Comparison of ENCODE assay signal across 37 cellular contexts in genomic region chr2:122077114-122077513, GRCh38.
"Had no signal": no experiment of that assay in that cellular context is flagged by ENCODE, and none has a peak within 500 bp of the region (broad histone marks: within the 10 kb centered on the region; RNA-seq: fewer than 3 reads in every experiment).

No MANE protein-coding gene starts in this region.

- H3K36me3 ChIP-seq: ascending aorta, cardiac muscle cell had no signal

- H3K4me3 ChIP-seq: ascending aorta, cardiac muscle cell had no signal

- DNase-seq: activated B cell treated with CpG ODN at 0.5 μM for 24 hours; activated CD4-positive, alpha-beta memory T cell treated with anti-CD3 and anti-CD28 coated beads for 36 hours; activated CD4-positive, alpha-beta T cell treated with anti-CD3 and anti-CD28 coated beads for 4 hours; activated CD4-positive, alpha-beta T cell treated with anti-CD3 and anti-CD28 coated beads, Interleukin-2, amount 10 ng/mL, durations not matched to agents 24 days and 14 days; activated CD4-positive, alpha-beta T cell treated with anti-CD3 and anti-CD28 coated beads, Interleukin-2, amount 50 U/mL, for 1 hour; activated CD4-positive, alpha-beta T cell treated with anti-CD3 and anti-CD28 coated beads, Interleukin-2, amount 50 U/mL, for 4 hours; activated CD4-positive, CD25-positive, alpha-beta regulatory T cell treated with anti-CD3 and anti-CD28 coated beads, Interleukin-2, amount 50 U/mL, for 72 hours; activated CD8-positive, alpha-beta memory T cell treated with anti-CD3 and anti-CD28 coated beads for 24 hours; activated CD8-positive, alpha-beta memory T cell treated with anti-CD3 and anti-CD28 coated beads, Interleukin-2, amount 10 ng/mL, durations not matched to agents 7 days and 5 days; activated CD8-positive, alpha-beta memory T cell treated with anti-CD3 and anti-CD28 coated beads, Interleukin-2, amount 50 U/mL, for 48 hours; activated CD8-positive, alpha-beta T cell treated with anti-CD3 and anti-CD28 coated beads for 36 hours; activated effector memory CD4-positive, alpha-beta T cell treated with Interleukin-2 at 50 U/mL for 16 hours; activated gamma-delta T cell; activated naive CD4-positive, alpha-beta T cell treated with anti-CD3 and anti-CD28 coated beads, Interleukin-2, amount 10 ng/mL, durations not matched to agents 7 days and 5 days; activated naive CD4-positive, alpha-beta T cell treated with Interleukin-2 at 50 U/mL for 16 hours; activated naive CD8-positive, alpha-beta T cell treated with anti-CD3 and anti-CD28 coated beads, Interleukin-2, amount 10 ng/mL, durations not matched to agents 7 days and 5 days; activated naive CD8-positive, alpha-beta T cell treated with anti-CD3 and anti-CD28 coated beads, Interleukin-2, amount 50 U/mL, for 24 hours; activated T-cell treated with anti-CD3 and anti-CD28 coated beads, Interleukin-2, amount 50 U/mL, for 24 hours; activated T-cell treated with anti-CD3 and anti-CD28 coated beads, Interleukin-2, amount 50 U/mL, for 48 hours; amygdala; anterior cingulate cortex; caudate nucleus; T-helper 1 cell; T-helper 2 cell; T-helper 9 cell had no signal

- H3K9me3 ChIP-seq: ascending aorta had no signal

- H3K36me3 Mint-ChIP-seq: activated CD4-positive, alpha-beta memory T cell treated with anti-CD3 and anti-CD28 coated beads for 36 hours; activated CD8-positive, alpha-beta memory T cell treated with anti-CD3 and anti-CD28 coated beads, Interleukin-2, amount 10 ng/mL, durations not matched to agents 7 days and 5 days; activated naive CD4-positive, alpha-beta T cell treated with anti-CD3 and anti-CD28 coated beads, Interleukin-2, amount 10 ng/mL, durations not matched to agents 7 days and 5 days; activated naive CD4-positive, alpha-beta T cell treated with anti-CD3 and anti-CD28 coated beads, Interleukin-2, amount 50 U/mL, for 24 hours; activated naive CD8-positive, alpha-beta T cell; activated naive CD8-positive, alpha-beta T cell treated with anti-CD3 and anti-CD28 coated beads, Interleukin-2, amount 10 ng/mL, durations not matched to agents 7 days and 5 days; brain had no signal

- H3K9me3 Mint-ChIP-seq: activated B cell treated with CpG ODN at 0.5 μM for 24 hours; activated CD4-positive, alpha-beta memory T cell treated with anti-CD3 and anti-CD28 coated beads for 36 hours; activated CD4-positive, alpha-beta T cell treated with anti-CD3 and anti-CD28 coated beads, Interleukin-2, amount 10 ng/mL, durations not matched to agents 24 days and 14 days; activated CD8-positive, alpha-beta T cell treated with anti-CD3 and anti-CD28 coated beads for 36 hours; activated naive CD4-positive, alpha-beta T cell treated with anti-CD3 and anti-CD28 coated beads, Interleukin-2, amount 10 ng/mL, durations not matched to agents 7 days and 5 days; activated naive CD4-positive, alpha-beta T cell treated with anti-CD3 and anti-CD28 coated beads, Interleukin-2, amount 50 U/mL, for 24 hours; activated naive CD8-positive, alpha-beta T cell treated with anti-CD3 and anti-CD28 coated beads, Interleukin-2, amount 10 ng/mL, durations not matched to agents 7 days and 5 days; activated naive CD8-positive, alpha-beta T cell treated with anti-CD3 and anti-CD28 coated beads, Interleukin-2, amount 50 U/mL, for 24 hours; activated T-cell treated with anti-CD3 and anti-CD28 coated beads, Interleukin-2, amount 50 U/mL, for 24 hours; activated T-helper 2 cell treated with anti-CD3 and anti-CD28 coated beads, Interferon-gamma antibody, Interleukin-2, Interleukin-4, amounts not matched to agents 10 μg/mL and 5 μg/mL and 100 μg/mL, durations not matched to agents 14 hours and 24 hours and 36 hours; brain; central memory CD8-positive, alpha-beta T cell; T-helper 1 cell treated with Interleukin-12 subunit alpha and Interleukin-12 subunit beta and Interleukin-4 antibody, amounts not matched to agents 30 μg/mL and 1 μg/mL, for 36 hours; T-helper 2 cell treated with Interferon-gamma antibody and Interleukin-4, amounts not matched to agents 5 μg/mL and 100 μg/mL, for 36 hours had no signal

- FAIRE-seq: bronchial epithelial cell, TTC549 had no signal

- H3K4me1 Mint-ChIP-seq: activated B cell treated with CpG ODN at 0.5 μM for 24 hours; activated CD4-positive, alpha-beta T cell treated with anti-CD3 and anti-CD28 coated beads, Interleukin-2, amount 10 ng/mL, durations not matched to agents 24 days and 14 days; activated CD8-positive, alpha-beta memory T cell treated with anti-CD3 and anti-CD28 coated beads, Interleukin-2, amount 10 ng/mL, durations not matched to agents 7 days and 5 days; activated naive CD4-positive, alpha-beta T cell treated with anti-CD3 and anti-CD28 coated beads, Interleukin-2, amount 10 ng/mL, durations not matched to agents 7 days and 5 days; activated naive CD4-positive, alpha-beta T cell treated with anti-CD3 and anti-CD28 coated beads, Interleukin-2, amount 50 U/mL, for 24 hours; activated naive CD8-positive, alpha-beta T cell treated with anti-CD3 and anti-CD28 coated beads, Interleukin-2, amount 10 ng/mL, durations not matched to agents 7 days and 5 days; activated naive CD8-positive, alpha-beta T cell treated with anti-CD3 and anti-CD28 coated beads, Interleukin-2, amount 50 U/mL, for 24 hours; central memory CD8-positive, alpha-beta T cell had no signal

- H3K27ac ChIP-seq: ascending aorta, cardiac muscle cell, VCaP had no signal

- H3K4me1 ChIP-seq: ascending aorta had no signal

- H3K27me3 ChIP-seq: ascending aorta, cardiac muscle cell had no signal

- H3K27me3 Mint-ChIP-seq: activated B cell treated with CpG ODN at 0.5 μM for 24 hours; activated CD4-positive, alpha-beta memory T cell treated with anti-CD3 and anti-CD28 coated beads for 36 hours; activated CD4-positive, alpha-beta T cell treated with anti-CD3 and anti-CD28 coated beads, Interleukin-2, amount 10 ng/mL, durations not matched to agents 24 days and 14 days; activated CD8-positive, alpha-beta memory T cell treated with anti-CD3 and anti-CD28 coated beads, Interleukin-2, amount 10 ng/mL, durations not matched to agents 7 days and 5 days; activated CD8-positive, alpha-beta T cell treated with anti-CD3 and anti-CD28 coated beads for 36 hours; activated naive CD4-positive, alpha-beta T cell treated with anti-CD3 and anti-CD28 coated beads, Interleukin-2, amount 10 ng/mL, durations not matched to agents 7 days and 5 days; activated naive CD4-positive, alpha-beta T cell treated with anti-CD3 and anti-CD28 coated beads, Interleukin-2, amount 50 U/mL, for 24 hours; activated naive CD8-positive, alpha-beta T cell; activated naive CD8-positive, alpha-beta T cell treated with anti-CD3 and anti-CD28 coated beads, Interleukin-2, amount 50 U/mL, for 24 hours; activated T-cell treated with anti-CD3 and anti-CD28 coated beads, Interleukin-2, amount 50 U/mL, for 24 hours; brain; central memory CD8-positive, alpha-beta T cell had no signal

- ATAC-seq: activated CD8-positive, alpha-beta memory T cell treated with anti-CD3 and anti-CD28 coated beads, Interleukin-2, amount 10 ng/mL, durations not matched to agents 7 days and 5 days; activated CD8-positive, alpha-beta T cell treated with anti-CD3 and anti-CD28 coated beads for 36 hours; activated naive CD8-positive, alpha-beta T cell treated with anti-CD3 and anti-CD28 coated beads, Interleukin-2, amount 50 U/mL, for 24 hours had no signal

- H3K4me3 Mint-ChIP-seq: activated B cell treated with CpG ODN at 0.5 μM for 24 hours; activated CD4-positive, alpha-beta memory T cell treated with anti-CD3 and anti-CD28 coated beads for 36 hours; activated CD4-positive, alpha-beta T cell treated with anti-CD3 and anti-CD28 coated beads, Interleukin-2, amount 10 ng/mL, durations not matched to agents 24 days and 14 days; activated CD8-positive, alpha-beta memory T cell treated with anti-CD3 and anti-CD28 coated beads, Interleukin-2, amount 10 ng/mL, durations not matched to agents 7 days and 5 days; activated CD8-positive, alpha-beta T cell treated with anti-CD3 and anti-CD28 coated beads for 36 hours; activated naive CD4-positive, alpha-beta T cell treated with anti-CD3 and anti-CD28 coated beads, Interleukin-2, amount 10 ng/mL, durations not matched to agents 7 days and 5 days; activated naive CD4-positive, alpha-beta T cell treated with anti-CD3 and anti-CD28 coated beads, Interleukin-2, amount 50 U/mL, for 24 hours; activated naive CD8-positive, alpha-beta T cell; activated naive CD8-positive, alpha-beta T cell treated with anti-CD3 and anti-CD28 coated beads, Interleukin-2, amount 10 ng/mL, durations not matched to agents 7 days and 5 days; activated naive CD8-positive, alpha-beta T cell treated with anti-CD3 and anti-CD28 coated beads, Interleukin-2, amount 50 U/mL, for 24 hours; activated T-cell treated with anti-CD3 and anti-CD28 coated beads, Interleukin-2, amount 50 U/mL, for 24 hours; brain; central memory CD8-positive, alpha-beta T cell; T-helper 1 cell treated with Interleukin-12 subunit alpha and Interleukin-12 subunit beta and Interleukin-4 antibody, amounts not matched to agents 30 μg/mL and 1 μg/mL, for 36 hours; T-helper 2 cell treated with Interferon-gamma antibody and Interleukin-4, amounts not matched to agents 5 μg/mL and 100 μg/mL, for 36 hours had no signal

- H3K27ac Mint-ChIP-seq: activated B cell treated with CpG ODN at 0.5 μM for 24 hours; activated CD4-positive, alpha-beta memory T cell treated with anti-CD3 and anti-CD28 coated beads for 36 hours; activated CD4-positive, alpha-beta T cell treated with anti-CD3 and anti-CD28 coated beads, Interleukin-2, amount 10 ng/mL, durations not matched to agents 24 days and 14 days; activated CD8-positive, alpha-beta memory T cell treated with anti-CD3 and anti-CD28 coated beads, Interleukin-2, amount 10 ng/mL, durations not matched to agents 7 days and 5 days; activated CD8-positive, alpha-beta T cell treated with anti-CD3 and anti-CD28 coated beads for 36 hours; activated naive CD4-positive, alpha-beta T cell treated with anti-CD3 and anti-CD28 coated beads, Interleukin-2, amount 10 ng/mL, durations not matched to agents 7 days and 5 days; activated naive CD4-positive, alpha-beta T cell treated with anti-CD3 and anti-CD28 coated beads, Interleukin-2, amount 50 U/mL, for 24 hours; activated naive CD8-positive, alpha-beta T cell; activated naive CD8-positive, alpha-beta T cell treated with anti-CD3 and anti-CD28 coated beads, Interleukin-2, amount 10 ng/mL, durations not matched to agents 7 days and 5 days; activated naive CD8-positive, alpha-beta T cell treated with anti-CD3 and anti-CD28 coated beads, Interleukin-2, amount 50 U/mL, for 24 hours; activated T-cell treated with anti-CD3 and anti-CD28 coated beads, Interleukin-2, amount 50 U/mL, for 24 hours; activated T-helper 2 cell treated with anti-CD3 and anti-CD28 coated beads, Interferon-gamma antibody, Interleukin-2, Interleukin-4, amounts not matched to agents 10 μg/mL and 5 μg/mL and 100 μg/mL, durations not matched to agents 14 hours and 24 hours and 36 hours; T-helper 1 cell treated with Interleukin-12 subunit alpha and Interleukin-12 subunit beta and Interleukin-4 antibody, amounts not matched to agents 30 μg/mL and 1 μg/mL, for 36 hours; T-helper 2 cell treated with Interferon-gamma antibody and Interleukin-4, amounts not matched to agents 5 μg/mL and 100 μg/mL, for 36 hours had no signal
